Comparison of ENCODE assay signal across 17 cellular contexts in genomic region chr13:79229761-79230160, GRCh38.
DNase-seq lines count a peak whose midpoint lies in the region; ATAC-seq lines count a peak whose summit lies in the region.
"Had no signal": no experiment of that assay in that cellular context is flagged by ENCODE, and none has a peak within 500 bp of the region (broad histone marks: within the 10 kb centered on the region; RNA-seq: fewer than 3 reads in every experiment).

No MANE protein-coding gene starts in this region.

- no peak overlapping the region for H2AFZ ChIP-seq in mesenchymal stem cell (ENCODE audit: low read depth, low read length)

- H3K4me3 Mint-ChIP-seq in stimulated activated memory B cell treated with anti-CD40 and anti-IgM and Interleukin-4, amounts not matched to agents 10 μg/mL and 1 μg/mL and 100 μg/mL, for 72 hours = no peak overlapping the region
- H3K4me3 Mint-ChIP-seq: B cell; CD8-positive, alpha-beta T cell; H9 had no signal

- no peaks in the 10 kb centered on the region for H3K9me3 ChIP-seq in mesenchymal stem cell (ENCODE audit: control insufficient read depth, low read length)
- H3K9me3 ChIP-seq: BLaER1 treated with 17β-estradiol and CSF1 and Interleukin-3, amounts not matched to agents 10 nM and 100 nM had no signal

- no peaks in the 10 kb centered on the region for H3K27me3 ChIP-seq in mesenchymal stem cell (ENCODE audit: control insufficient read depth in 1 of 2, insufficient read depth in 1 of 2, low read length in 2 of 2)
- H3K27me3 ChIP-seq: BLaER1 treated with 17β-estradiol and CSF1 and Interleukin-3, amounts not matched to agents 10 nM and 100 nM had no signal

- H3K27ac ChIP-seq in epithelial cell of prostate (peak overlapping the region; percentile 47), mesenchymal stem cell (ENCODE audit: low read length, poor library complexity, severe bottlenecking) (no peak overlapping the region)
- H3K27ac ChIP-seq: BLaER1 treated with 17β-estradiol and CSF1 and Interleukin-3, amounts not matched to agents 10 nM and 100 nM had no signal

- H2BK15ac ChIP-seq in mesenchymal stem cell (ENCODE audit: low read depth, poor library complexity, severe bottlenecking) = no peak overlapping the region

- no peaks in the 10 kb centered on the region for H3K36me3 ChIP-seq in mesenchymal stem cell (ENCODE audit: control insufficient read depth in 1 of 2, insufficient read depth in 2 of 2, low read depth in 1 of 2, low read length in 2 of 2)
- H3K36me3 ChIP-seq: BLaER1 treated with 17β-estradiol and CSF1 and Interleukin-3, amounts not matched to agents 10 nM and 100 nM had no signal

- H3K4ac ChIP-seq in mesenchymal stem cell (ENCODE audit: low read depth in 1 of 2, low read length in 2 of 2) = no peak overlapping the region

- ATAC-seq in GM18508 (IDR thresholded peaks at IDR 0.05; ENCODE audit: insufficient read depth, unreplicated experiment) (peak; percentile 28), HG03354 (IDR thresholded peaks at IDR 0.05; ENCODE audit: poor library complexity, severe bottlenecking, unreplicated experiment) (peak; percentile 38), GM18519 (IDR thresholded peaks at IDR 0.05; ENCODE audit: low FRiP score, unreplicated experiment) (no peak)
- ATAC-seq in stimulated activated memory B cell treated with anti-CD40 and anti-IgM and Interleukin-4, amounts not matched to agents 10 μg/mL and 1 μg/mL and 100 μg/mL, for 72 hours = no peak
- ATAC-seq: CD8-positive, alpha-beta T cell; GM12878; K562 had no signal

- H3K14ac ChIP-seq in mesenchymal stem cell (ENCODE audit: low read length in 2 of 2) = no peak overlapping the region

- H3K4me1 Mint-ChIP-seq in stimulated activated memory B cell treated with anti-CD40 and anti-IgM and Interleukin-4, amounts not matched to agents 10 μg/mL and 1 μg/mL and 100 μg/mL, for 72 hours = peaks cover 18% of the 10 kb centered on the region

- no peak overlapping the region for H3K23ac ChIP-seq in mesenchymal stem cell (ENCODE audit: low read length in 2 of 2)

- H3K36me3 Mint-ChIP-seq in stimulated activated memory B cell treated with anti-CD40 and anti-IgM and Interleukin-4, amounts not matched to agents 10 μg/mL and 1 μg/mL and 100 μg/mL, for 72 hours = no peaks in the 10 kb centered on the region
- H3K36me3 Mint-ChIP-seq: CD8-positive, alpha-beta T cell had no signal

- H3K79me1 ChIP-seq in mesenchymal stem cell (replicated peaks; ENCODE audit: low read length, poor library complexity, severe bottlenecking) = no peaks in the 10 kb centered on the region

- no CpG with 5 or more reads among the region's 4 CpGs for WGBS in mesenchymal stem cell

- H3K4me3 ChIP-seq in mesenchymal stem cell (ENCODE audit: insufficient read depth in 1 of 2, low read depth in 1 of 2, low read length in 2 of 2) = no peak overlapping the region
- H3K4me3 ChIP-seq: BLaER1 treated with 17β-estradiol and CSF1 and Interleukin-3, amounts not matched to agents 10 nM and 100 nM; GM12878; K562 had no signal

- no peak overlapping the region for H2BK5ac ChIP-seq in mesenchymal stem cell (ENCODE audit: low read depth, low read length, poor library complexity, severe bottlenecking)

- H3K27me3 Mint-ChIP-seq in stimulated activated memory B cell treated with anti-CD40 and anti-IgM and Interleukin-4, amounts not matched to agents 10 μg/mL and 1 μg/mL and 100 μg/mL, for 72 hours = no peaks in the 10 kb centered on the region
- H3K27me3 Mint-ChIP-seq: B cell had no signal

- no peak overlapping the region for H2AK5ac ChIP-seq in mesenchymal stem cell (ENCODE audit: low read length, severe bottlenecking)

- no peak overlapping the region for H2BK12ac ChIP-seq in mesenchymal stem cell (ENCODE audit: low read length in 2 of 2)

- DNase-seq in epithelial cell of prostate (ENCODE audit: low read depth, low spot score) = no peak
- no peak for DNase-seq in activated naive CD4-positive, alpha-beta T cell treated with Interleukin-2 at 50 U/mL for 16 hours
- no peak for DNase-seq in mesenchymal stem cell
- DNase-seq: CD8-positive, alpha-beta T cell; DMS79 treated with DMSO at 0.1 percent for 48 hours; GF-D8; GOT3; H9; IMR-90 had no signal

- H4K91ac ChIP-seq in mesenchymal stem cell (ENCODE audit: low read length) = no peak overlapping the region

- H3K9me3 Mint-ChIP-seq in stimulated activated memory B cell treated with anti-CD40 and anti-IgM and Interleukin-4, amounts not matched to agents 10 μg/mL and 1 μg/mL and 100 μg/mL, for 72 hours = no peaks in the 10 kb centered on the region
- H3K9me3 Mint-ChIP-seq: CD8-positive, alpha-beta T cell; H9 had no signal

- no peak overlapping the region for H2BK120ac ChIP-seq in mesenchymal stem cell (ENCODE audit: low read depth, low read length)

- no peaks in the 10 kb centered on the region for H3K4me1 ChIP-seq in mesenchymal stem cell (ENCODE audit: control insufficient read depth, insufficient read depth, low read depth, low read length)

- H3K4me2 ChIP-seq in mesenchymal stem cell (ENCODE audit: low read length, poor library complexity, severe bottlenecking) = no peak overlapping the region
- H3K4me2 ChIP-seq: BLaER1 treated with 17β-estradiol and CSF1 and Interleukin-3, amounts not matched to agents 10 nM and 100 nM had no signal

- no peak overlapping the region for H3K18ac ChIP-seq in mesenchymal stem cell (ENCODE audit: low read depth in 1 of 2, low read length in 2 of 2)

- H3K9ac ChIP-seq in mesenchymal stem cell (ENCODE audit: low read length) = no peak overlapping the region
- H3K9ac ChIP-seq: BLaER1 treated with 17β-estradiol and CSF1 and Interleukin-3, amounts not matched to agents 10 nM and 100 nM had no signal

- peak overlapping the region; percentile 25 for H3K27ac Mint-ChIP-seq in stimulated activated memory B cell treated with anti-CD40 and anti-IgM and Interleukin-4, amounts not matched to agents 10 μg/mL and 1 μg/mL and 100 μg/mL, for 72 hours
- H3K27ac Mint-ChIP-seq: B cell; CD8-positive, alpha-beta T cell had no signal

- no peak overlapping the region for H4K8ac ChIP-seq in mesenchymal stem cell (ENCODE audit: low read length)

Comparison
In these comparisons a context has a peak if more than half of its experiments do, and no peak if none do; other contexts are left out.
1. ATAC-seq: peak in GM18508 (single experiment) and HG03354 (single experiment); none in stimulated activated memory B cell treated with anti-CD40 and anti-IgM and Interleukin-4, amounts not matched to agents 10 μg/mL and 1 μg/mL and 100 μg/mL, for 72 hours (single experiment) and GM18519 (single experiment).